ENCODE assay signal across 24 cellular contexts in genomic region chr7:100823534-100823933, GRCh38.
"Had no signal": no experiment of that assay in that cellular context is flagged by ENCODE, and none has a peak within 500 bp of the region (broad histone marks: within the 10 kb centered on the region; RNA-seq: fewer than 3 reads in every experiment).

No MANE protein-coding gene starts in this region.

- ATAC-seq: activated naive CD4-positive, alpha-beta T cell treated with anti-CD3 and anti-CD28 coated beads, Interleukin-2, amount 50 U/mL, for 72 hours; activated naive CD8-positive, alpha-beta T cell treated with anti-CD3 and anti-CD28 coated beads, Interleukin-2, amount 50 U/mL, for 24 hours; activated T-cell treated with anti-CD3 and anti-CD28 coated beads, Interleukin-2, amount 50 U/mL, for 72 hours; body of pancreas had no signal

- H3K27ac Mint-ChIP-seq: activated B cell treated with CpG ODN at 0.5 μM for 24 hours; activated CD4-positive, alpha-beta memory T cell treated with anti-CD3 and anti-CD28 coated beads, Interleukin-2, amount 10 ng/mL, durations not matched to agents 7 days and 5 days; activated naive CD4-positive, alpha-beta T cell treated with anti-CD3 and anti-CD28 coated beads, Interleukin-2, amount 50 U/mL, for 72 hours; activated naive CD8-positive, alpha-beta T cell treated with anti-CD3 and anti-CD28 coated beads, Interleukin-2, amount 50 U/mL, for 24 hours; activated T-cell treated with anti-CD3 and anti-CD28 coated beads, Interleukin-2, amount 50 U/mL, for 72 hours; activated T-helper 2 cell treated with anti-CD3 and anti-CD28 coated beads, Interferon-gamma antibody, Interleukin-2, Interleukin-4, amounts not matched to agents 10 μg/mL and 5 μg/mL and 100 μg/mL, durations not matched to agents 14 hours and 24 hours and 36 hours; T-helper 1 cell treated with Interleukin-12 subunit alpha and Interleukin-12 subunit beta and Interleukin-4 antibody, amounts not matched to agents 30 μg/mL and 1 μg/mL, for 36 hours had no signal

- H3K27me3 ChIP-seq: body of pancreas, Peyer's patch had no signal

- H3K4me3 ChIP-seq: ascending aorta, body of pancreas, Peyer's patch had no signal

- DNase-seq: activated B cell treated with CpG ODN at 0.5 μM for 24 hours; activated CD4-positive, alpha-beta memory T cell treated with anti-CD3 and anti-CD28 coated beads, Interleukin-2, amount 10 ng/mL, durations not matched to agents 7 days and 5 days; activated CD4-positive, alpha-beta T cell treated with anti-CD3 and anti-CD28 coated beads for 1 hour; activated CD4-positive, alpha-beta T cell treated with anti-CD3 and anti-CD28 coated beads, Interleukin-2, amount 50 U/mL, for 1 hour; activated CD8-positive, alpha-beta memory T cell treated with anti-CD3 and anti-CD28 coated beads, Interleukin-2, amount 50 U/mL, for 4 hours; activated naive CD4-positive, alpha-beta T cell; activated naive CD8-positive, alpha-beta T cell treated with anti-CD3 and anti-CD28 coated beads, Interleukin-2, amount 50 U/mL, for 24 hours; activated T-cell treated with anti-CD3 and anti-CD28 coated beads, Interleukin-2, amount 50 U/mL, for 72 hours; amniotic stem cell; body of pancreas; MM.1S; NCI-H1105 treated with DMSO at 0.1 percent for 48 hours; NCI-H1436 treated with DMSO at 0.1 percent for 48 hours; NCI-H187; NCI-H2081; NCI-H446; NCI-H524; Peyer's patch; SHP77 treated with DMSO at 0.1 percent for 48 hours had no signal

- H3K9me3 ChIP-seq: ascending aorta, body of pancreas had no signal

- H3K27ac ChIP-seq: ascending aorta, Peyer's patch had no signal

- H3K9me3 Mint-ChIP-seq: activated B cell treated with CpG ODN at 0.5 μM for 24 hours; activated CD4-positive, alpha-beta memory T cell treated with anti-CD3 and anti-CD28 coated beads, Interleukin-2, amount 10 ng/mL, durations not matched to agents 7 days and 5 days; activated naive CD4-positive, alpha-beta T cell treated with anti-CD3 and anti-CD28 coated beads, Interleukin-2, amount 50 U/mL, for 72 hours; activated naive CD8-positive, alpha-beta T cell treated with anti-CD3 and anti-CD28 coated beads, Interleukin-2, amount 50 U/mL, for 24 hours; activated T-cell treated with anti-CD3 and anti-CD28 coated beads, Interleukin-2, amount 50 U/mL, for 72 hours; activated T-helper 2 cell treated with anti-CD3 and anti-CD28 coated beads, Interferon-gamma antibody, Interleukin-2, Interleukin-4, amounts not matched to agents 10 μg/mL and 5 μg/mL and 100 μg/mL, durations not matched to agents 14 hours and 24 hours and 36 hours; central memory CD8-positive, alpha-beta T cell; T-helper 1 cell treated with Interleukin-12 subunit alpha and Interleukin-12 subunit beta and Interleukin-4 antibody, amounts not matched to agents 30 μg/mL and 1 μg/mL, for 36 hours had no signal

- H3K4me3 Mint-ChIP-seq: activated B cell treated with CpG ODN at 0.5 μM for 24 hours; activated CD4-positive, alpha-beta memory T cell treated with anti-CD3 and anti-CD28 coated beads, Interleukin-2, amount 10 ng/mL, durations not matched to agents 7 days and 5 days; activated naive CD8-positive, alpha-beta T cell treated with anti-CD3 and anti-CD28 coated beads, Interleukin-2, amount 50 U/mL, for 24 hours; activated T-cell treated with anti-CD3 and anti-CD28 coated beads, Interleukin-2, amount 50 U/mL, for 72 hours; central memory CD8-positive, alpha-beta T cell; T-helper 1 cell treated with Interleukin-12 subunit alpha and Interleukin-12 subunit beta and Interleukin-4 antibody, amounts not matched to agents 30 μg/mL and 1 μg/mL, for 36 hours had no signal
